ENCODE assay signal across 8 cellular contexts in the genomic region with DNA sequence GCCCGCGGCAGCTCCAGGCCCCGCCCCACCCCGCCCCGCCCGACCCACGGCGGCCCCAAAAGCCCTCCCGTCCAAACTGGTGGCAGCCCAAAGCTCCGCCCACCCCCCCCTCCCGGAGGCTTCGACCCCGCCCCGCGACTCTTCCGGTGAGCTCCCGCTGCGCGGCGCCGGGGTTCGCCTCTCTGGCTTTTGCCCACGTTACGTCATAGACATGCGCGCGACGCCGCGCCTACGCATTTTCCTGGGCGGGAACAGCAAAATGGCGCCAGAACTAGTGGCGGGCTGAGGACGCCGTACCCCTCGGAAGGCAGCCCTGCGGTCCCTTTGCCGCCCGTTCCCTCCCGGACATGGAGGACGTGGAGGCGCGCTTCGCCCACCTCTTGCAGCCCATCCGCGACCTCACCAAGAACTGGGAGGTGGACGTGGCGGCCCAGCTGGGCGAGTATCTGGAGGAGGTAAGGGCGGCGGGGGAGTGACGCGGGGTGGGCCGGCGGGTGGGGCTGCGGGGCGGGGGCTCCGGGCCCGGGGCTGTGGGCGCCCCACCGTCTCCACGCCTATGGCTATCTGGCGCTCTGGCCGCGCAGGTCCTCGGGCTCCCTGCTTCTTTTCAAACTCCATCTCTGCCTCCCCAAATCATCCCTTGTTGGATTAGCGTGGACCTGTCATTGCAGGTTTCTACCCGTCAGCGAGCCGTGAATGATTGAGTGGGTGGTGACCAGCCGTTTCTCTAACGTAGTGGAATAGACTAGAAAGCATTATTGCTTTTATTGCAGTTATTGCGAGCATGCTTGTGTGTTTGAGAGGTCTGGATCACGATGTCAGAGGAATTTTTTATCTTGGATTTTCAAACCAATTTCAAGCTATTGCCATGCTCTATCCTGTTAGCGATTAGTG. TPM values are rescaled to one million over a fixed set of nuclear protein-coding genes. Genes with fewer than 3 reads are reported as not detected.
DNase-seq lines count a peak whose midpoint lies in the region; ATAC-seq and TF ChIP-seq lines count a peak whose summit lies in the region.

NCAPH2 (plus strand) TSS at position 234 of the 894 bp plus-strand sequence; CDS start at position 348, 114 bp downstream.

- H3K27me3 Mint-ChIP-seq in activated naive CD8-positive, alpha-beta T cell treated with anti-CD3 and anti-CD28 coated beads for 36 hours = no peaks in the 10 kb centered on the region

- H3K9me3 ChIP-seq in osteoblast (ENCODE audit: low read depth, low read length) (no peaks in the 10 kb centered on the region), thoracic aorta (no peaks in the 10 kb centered on the region)

- no peaks in the 10 kb centered on the region for H3K27me3 ChIP-seq in GM06990 (replicated peaks; ENCODE audit: control insufficient read depth, insufficient read depth, low read length)
- H3K27me3 ChIP-seq in osteoblast (ENCODE audit: insufficient read depth, low read length) = no peaks in the 10 kb centered on the region
- H3K27me3 ChIP-seq in thoracic aorta (replicated peaks; ENCODE audit: insufficient read depth) = no peaks in the 10 kb centered on the region

- peaks cover 64% of the 10 kb centered on the region for H3K79me2 ChIP-seq in osteoblast (ENCODE audit: insufficient read depth, low read length)

- peak within 1 kb of the TSS; percentile 97 for H3K4me3 Mint-ChIP-seq in activated naive CD8-positive, alpha-beta T cell treated with anti-CD3 and anti-CD28 coated beads for 36 hours

- peak within 1 kb of the TSS; percentile 97 for H3K27ac Mint-ChIP-seq in activated naive CD8-positive, alpha-beta T cell treated with anti-CD3 and anti-CD28 coated beads for 36 hours

- TF ChIP-seq CTCF in GM06990 (IDR thresholded peaks at IDR 0.05; ENCODE audit: insufficient read depth, low read length, poor library complexity, severe bottlenecking) = peak; percentile 13
- TF ChIP-seq CTCF in HFF-Myc (IDR thresholded peaks at IDR 0.05; ENCODE audit: low read depth, low read length, missing control alignments) = no peak
- TF ChIP-seq CTCF in osteoblast (IDR thresholded peaks at IDR 0.05; ENCODE audit: extremely low read depth, low read depth, low read length) = no peak
- no peak for TF ChIP-seq CTCF in thoracic aorta (IDR thresholded peaks at IDR 0.05)

- DNase-seq in GM06990 (ENCODE audit: extremely low read depth, insufficient read length) = peak; percentile 95
- peak; percentile 91 for DNase-seq in HFF-Myc (ENCODE audit: extremely low read depth, low read depth)
- peak; percentile 98 for DNase-seq in NAMALWA (ENCODE audit: low spot score)
- peak; percentile 94 for DNase-seq in SKM-1 (lab: John Stamatoyannopoulos, UW; ENCODE audit: unreplicated experiment)
- DNase-seq in activated naive CD8-positive, alpha-beta T cell treated with anti-CD3 and anti-CD28 coated beads for 36 hours = peak; percentile 98
- peak; percentile 99 for DNase-seq in Right ventricle myocardium inferior (ENCODE audit: missing footprints)
- DNase-seq in osteoblast (ENCODE audit: insufficient read length, low spot score, missing footprints) = peak; percentile 100
- DNase-seq in thoracic aorta (ENCODE audit: low spot score) = peak; percentile 86

- intact Hi-C loops in Right ventricle myocardium inferior (cut with DNase I) = loop anchor here (5.0 kb wide), 2 partner anchors 74 to 256 kb away; partner anchors contain the start of genes CHKB and HDAC10

- H3K27ac ChIP-seq in osteoblast (ENCODE audit: low read depth, low read length) = peak within 1 kb of the TSS; percentile 72
- peak within 1 kb of the TSS; percentile 82 to 89 for H3K27ac ChIP-seq in thoracic aorta

- ATAC-seq in Right ventricle myocardium inferior = peak; percentile 79
- ATAC-seq in thoracic aorta (ENCODE audit: insufficient number of reproducible peaks, low FRiP score, low read depth) = peak; percentile 77

- H3K4me1 ChIP-seq in osteoblast (ENCODE audit: insufficient read depth, low read length) (peaks cover 13% of the 10 kb centered on the region), thoracic aorta (ENCODE audit: control insufficient read depth in 1 of 2, low read depth in 2 of 2) (peaks cover 15 to 29% of the 10 kb centered on the region in 2 donors)

- H4K20me1 ChIP-seq in osteoblast (ENCODE audit: insufficient read depth, low read length) = peaks cover 9% of the 10 kb centered on the region

- H3K4me3 ChIP-seq in GM06990 (replicated peaks; ENCODE audit: low read depth, low read length) (peak within 1 kb of the TSS; percentile 98), HFF-Myc (replicated peaks; ENCODE audit: low read depth, low read length) (peak within 1 kb of the TSS; percentile 87), osteoblast (ENCODE audit: insufficient read depth, low read length) (peak within 1 kb of the TSS; percentile 99), thoracic aorta (peak within 1 kb of the TSS; percentile 100)

- H2AFZ ChIP-seq in osteoblast (ENCODE audit: low read length) = peak within 1 kb of the TSS; percentile 95

- H3K36me3 ChIP-seq in GM06990 (ENCODE audit: control insufficient read depth, insufficient read depth, low read length) = peaks cover 14% of the 10 kb centered on the region
- peaks cover 9% of the 10 kb centered on the region for H3K36me3 ChIP-seq in osteoblast (ENCODE audit: insufficient read depth, low read length)
- peaks cover 19% of the 10 kb centered on the region for H3K36me3 ChIP-seq in thoracic aorta

- peaks cover 10% of the 10 kb centered on the region for H3K36me3 Mint-ChIP-seq in activated naive CD8-positive, alpha-beta T cell treated with anti-CD3 and anti-CD28 coated beads for 36 hours

- peak within 1 kb of the TSS; percentile 95 for H3K4me2 ChIP-seq in osteoblast (ENCODE audit: insufficient read depth, low read length)

- peaks cover 13% of the 10 kb centered on the region for H3K4me1 Mint-ChIP-seq in activated naive CD8-positive, alpha-beta T cell treated with anti-CD3 and anti-CD28 coated beads for 36 hours

- no peaks in the 10 kb centered on the region for H3K9me3 Mint-ChIP-seq in activated naive CD8-positive, alpha-beta T cell treated with anti-CD3 and anti-CD28 coated beads for 36 hours

RNA-seq across cellular contexts. Expression of gene NCAPH2, which starts in this region (rescaled TPM):
- 100 to 1,000 TPM; 143 to 152 TPM for total RNA-seq in activated naive CD8-positive, alpha-beta T cell treated with anti-CD3 and anti-CD28 coated beads for 36 hours
- total RNA-seq in Right ventricle myocardium inferior (26.7 TPM), osteoblast (24.2 and 27.5 TPM in 2 replicates), thoracic aorta (10 to 100 TPM; 40.8 to 50.4 TPM)

Comparison
In these comparisons a context has a peak if more than half of its experiments do, and no peak if none do; other contexts are left out.
1. Peak in every context shown above with its lines: DNase-seq, ATAC-seq, H3K4me3 ChIP-seq and H3K27ac ChIP-seq.